ENCODE assay signal across 10 cellular contexts in genomic region chr10:48802611-48803046, GRCh38.
A peak's percentile ranks its signal among the peaks of the same experiment; 100 is the strongest.
DNase-seq lines count a peak whose midpoint lies in the region; ATAC-seq, FAIRE-seq and TF ChIP-seq lines count a peak whose summit lies in the region.
"Had no signal": no experiment of that assay in that cellular context is flagged by ENCODE, and none has a peak within 500 bp of the region (broad histone marks: within the 10 kb centered on the region; RNA-seq: fewer than 3 reads in every experiment).

No MANE protein-coding gene starts in this region.

- FAIRE-seq in HTR-8/SVneo (lab: Jason Lieb, UNC) = no peak

- DNase-seq in kidney tubule cell (ENCODE audit: low spot score) = peak; percentile 55
- no peak for DNase-seq in suprapubic skin (ENCODE audit: low spot score in 2 of 2)
- no peak for DNase-seq in HTR-8/SVneo (ENCODE audit: insufficient read length, low spot score)
- DNase-seq in anterior cingulate cortex (lab: John Stamatoyannopoulos, UW) = no peak
- DNase-seq in heart right ventricle = no peak
- DNase-seq: NCI-H1092 had no signal

- intact Hi-C loops in heart right ventricle (cut with DNase I) = no loop called here

- no peak for TF ChIP-seq POLR2A in suprapubic skin (IDR thresholded peaks at IDR 0.05)

- TF ChIP-seq CTCF in suprapubic skin (IDR thresholded peaks at IDR 0.05) (no peak), heart right ventricle (IDR thresholded peaks at IDR 0.05) (no peak)

- H3K27ac ChIP-seq in suprapubic skin (no peak overlapping the region), heart right ventricle (peak overlapping the region in 2 of 10 donors; percentile 33 to 82)
- H3K27ac ChIP-seq: tibial nerve had no signal

- H3K27me3 ChIP-seq in suprapubic skin = no peaks in the 10 kb centered on the region
- no peaks in the 10 kb centered on the region for H3K27me3 ChIP-seq in heart right ventricle
- H3K27me3 ChIP-seq: tibial nerve had no signal

- TF ChIP-seq EP300 in suprapubic skin (IDR thresholded peaks at IDR 0.05) = no peak

- no peak overlapping the region for H3K4me3 ChIP-seq in suprapubic skin
- no peak overlapping the region for H3K4me3 ChIP-seq in heart right ventricle
- H3K4me3 ChIP-seq: tibial nerve had no signal

- WGBS in suprapubic skin = 85% methylated on average over 2 of the region's 2 CpGs
- 76 to 87% methylated on average over 2 of the region's 2 CpGs for WGBS in heart right ventricle, 2 donors

- no peaks in the 10 kb centered on the region for H3K9me3 ChIP-seq in suprapubic skin
- no peaks in the 10 kb centered on the region for H3K9me3 ChIP-seq in heart right ventricle
- H3K9me3 ChIP-seq: tibial nerve had no signal

- H3K36me3 ChIP-seq in suprapubic skin = no peaks in the 10 kb centered on the region
- no peaks in the 10 kb centered on the region for H3K36me3 ChIP-seq in heart right ventricle
- H3K36me3 ChIP-seq: tibial nerve had no signal

- H3K4me1 ChIP-seq in suprapubic skin (peaks cover 18% of the 10 kb centered on the region), heart right ventricle (peaks cover 15 to 83% (median 40%) of the 10 kb centered on the region in 9 donors)

- peak; percentile 94 for ATAC-seq in GM18870 (IDR thresholded peaks at IDR 0.05; ENCODE audit: unreplicated experiment)
- ATAC-seq in GM21526 (IDR thresholded peaks at IDR 0.05; ENCODE audit: low FRiP score, unreplicated experiment) = peak; percentile 92
- peak; percentile 93 for ATAC-seq in HG03280 (IDR thresholded peaks at IDR 0.05; ENCODE audit: unreplicated experiment)
- no peak for ATAC-seq in heart right ventricle

Comparison
In these comparisons a context has a peak if more than half of its experiments do, and no peak if none do; other contexts are left out.
1. ATAC-seq: peak in GM18870 (single experiment), GM21526 (single experiment) and HG03280 (single experiment); none in heart right ventricle (0 of 8).